In the genomic region with DNA sequence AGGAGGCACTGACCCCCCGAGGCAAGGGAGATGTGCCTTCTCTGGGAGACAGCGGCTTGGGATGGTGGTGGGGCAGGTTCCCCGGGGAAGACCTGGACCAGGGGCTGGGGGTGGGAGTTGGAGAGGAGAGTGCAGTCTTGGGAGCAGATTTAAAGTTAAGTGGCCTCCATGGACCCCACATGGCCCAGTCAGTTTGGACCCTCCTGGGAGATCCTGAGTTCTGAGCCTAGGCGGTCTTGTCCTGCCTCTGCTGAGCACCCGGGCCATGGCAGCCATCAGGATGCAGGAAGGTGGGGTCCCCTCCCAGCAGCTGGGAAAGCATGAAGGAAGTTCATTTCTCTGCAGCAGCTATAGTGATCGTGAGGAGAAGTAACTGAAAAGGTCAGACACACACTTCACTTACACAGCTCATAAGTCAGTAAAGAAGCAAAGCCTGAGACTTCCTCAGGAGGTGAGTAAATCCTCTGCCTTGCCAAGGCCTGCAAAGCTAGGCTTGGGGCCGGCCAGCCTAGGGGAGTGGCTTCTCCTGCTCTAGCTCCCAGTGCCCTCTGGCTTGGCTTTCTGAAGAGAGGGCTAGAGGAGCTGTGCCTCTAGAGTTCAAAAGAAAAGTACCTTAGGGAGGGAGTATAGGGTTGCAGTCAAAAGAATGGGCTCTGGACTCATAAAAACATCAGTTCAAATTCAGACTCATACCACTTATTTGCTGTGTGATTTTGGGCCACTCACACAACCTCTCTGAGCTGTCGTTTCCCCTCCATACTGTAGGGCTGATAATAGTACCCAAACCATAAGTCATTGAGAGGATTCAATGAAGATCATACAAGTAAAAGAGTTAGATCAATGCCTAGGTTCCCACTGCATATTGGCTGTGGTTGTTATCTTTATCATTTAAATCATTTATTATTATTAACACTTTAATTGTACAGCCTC, we compare ENCODE assay signal across 37 cellular contexts. TPM values are rescaled to one million over a fixed set of nuclear protein-coding genes. Genes with fewer than 3 reads are reported as not detected.
"Had no signal": no experiment of that assay in that cellular context is flagged by ENCODE, and none has a peak within 500 bp of the region (broad histone marks: within the 10 kb centered on the region; RNA-seq: fewer than 3 reads in every experiment).

No MANE protein-coding gene starts in this region.

- H3K36me3 ChIP-seq: esophagus squamous epithelium, heart right ventricle, pancreas, tibial artery, upper lobe of right lung had no signal

- ATAC-seq: left lobe of liver; naive thymus-derived CD8-positive, alpha-beta T cell; pancreas; sciatic nerve; stimulated activated memory B cell treated with anti-CD40 and anti-IgM and Interleukin-4, amounts not matched to agents 10 μg/mL and 1 μg/mL and 100 μg/mL, for 72 hours; stimulated activated naive CD8-positive, alpha-beta T cell treated with anti-CD3 and anti-CD28 coated beads, Interleukin-15, Interleukin-2, amounts not matched to agents 100 U/mL and 50 U/mL, for 24 hours; upper lobe of right lung had no signal

- H3K4me1 ChIP-seq: esophagus squamous epithelium, heart right ventricle, pancreas, testis, tibial artery, upper lobe of right lung had no signal

- H3K27ac ChIP-seq: esophagus squamous epithelium, heart right ventricle, pancreas, testis, tibial artery, upper lobe of right lung had no signal

- H3K4me3 Mint-ChIP-seq: dendritic cell treated with granulocyte-macrophage colony-stimulating factor and Interleukin-4, amounts not matched to agents 40 ng/mL and 50 ng/mL, for 4 days; immature natural killer cell; naive thymus-derived CD8-positive, alpha-beta T cell; nephron progenitor cell; stimulated activated memory B cell treated with anti-CD40 and anti-IgM and Interleukin-4, amounts not matched to agents 10 μg/mL and 1 μg/mL and 100 μg/mL, for 72 hours had no signal

- H3K27me3 ChIP-seq: testis had no signal

- DNase-seq: central memory CD4-positive, alpha-beta T cell; effector memory CD4-positive, alpha-beta T cell; esophagus squamous epithelium; foreskin melanocyte; glutamatergic neuron; heart right ventricle; hippocampal formation; immature natural killer cell; mesenchymal stem cell; midbrain; naive thymus-derived CD8-positive, alpha-beta T cell; nephron progenitor cell; occipital lobe; pancreas; retina; stimulated activated CD4-positive, alpha-beta T cell treated with anti-CD3 and anti-CD28 coated beads, Interleukin-12 subunit alpha, Interleukin-12 subunit beta, amount 100 ng/mL, for 4 hours; stimulated activated CD4-positive, alpha-beta T cell treated with anti-CD3 and anti-CD28 coated beads, Interleukin-2, amount 100 ng/mL, for 24 hours; stimulated activated CD4-positive, alpha-beta T cell treated with anti-CD3 and anti-CD28 coated beads, Interleukin-4, amount 100 ng/mL, for 24 hours; stimulated activated naive CD8-positive, alpha-beta T cell treated with anti-CD3 and anti-CD28 coated beads, Interleukin-15, Interleukin-2, amounts not matched to agents 100 U/mL and 50 U/mL, for 24 hours; substantia nigra; testis; tibial artery; upper lobe of right lung had no signal

- H3K9me3 ChIP-seq: esophagus squamous epithelium, heart right ventricle, pancreas, testis, tibial artery, upper lobe of right lung had no signal

- H3K36me3 Mint-ChIP-seq: immature natural killer cell; naive thymus-derived CD8-positive, alpha-beta T cell; stimulated activated memory B cell treated with anti-CD40 and anti-IgM and Interleukin-4, amounts not matched to agents 10 μg/mL and 1 μg/mL and 100 μg/mL, for 72 hours had no signal

- H3K27ac Mint-ChIP-seq: dendritic cell treated with granulocyte-macrophage colony-stimulating factor and Interleukin-4, amounts not matched to agents 40 ng/mL and 50 ng/mL, for 4 days; immature natural killer cell; naive thymus-derived CD8-positive, alpha-beta T cell; nephron progenitor cell; stimulated activated memory B cell treated with anti-CD40 and anti-IgM and Interleukin-4, amounts not matched to agents 10 μg/mL and 1 μg/mL and 100 μg/mL, for 72 hours had no signal

- H3K9me3 Mint-ChIP-seq: dendritic cell treated with granulocyte-macrophage colony-stimulating factor and Interleukin-4, amounts not matched to agents 40 ng/mL and 50 ng/mL, for 4 days; immature natural killer cell; nephron progenitor cell; stimulated activated memory B cell treated with anti-CD40 and anti-IgM and Interleukin-4, amounts not matched to agents 10 μg/mL and 1 μg/mL and 100 μg/mL, for 72 hours had no signal

- H3K4me3 ChIP-seq: esophagus squamous epithelium, heart right ventricle, pancreas, smooth muscle cell, testis, tibial artery, upper lobe of right lung had no signal

- H3K4me1 Mint-ChIP-seq: immature natural killer cell; naive thymus-derived CD8-positive, alpha-beta T cell; nephron progenitor cell; stimulated activated memory B cell treated with anti-CD40 and anti-IgM and Interleukin-4, amounts not matched to agents 10 μg/mL and 1 μg/mL and 100 μg/mL, for 72 hours had no signal

RNA-seq across cellular contexts. Expression of gene C16orf78, which starts 31.0 kb away (rescaled TPM):
- total RNA-seq: bronchial epithelial cell; cerebellum; endothelial cell of umbilical vein; epithelial cell of proximal tubule; esophagus squamous epithelium; heart right ventricle; left lobe of liver; lower leg skin; lung microvascular endothelial cell; myocyte; naive thymus-derived CD8-positive, alpha-beta T cell; occipital lobe; pancreas; posterior vena cava; pulmonary artery endothelial cell; sciatic nerve; smooth muscle cell; upper lobe of right lung had no signal
